In the genomic region with DNA sequence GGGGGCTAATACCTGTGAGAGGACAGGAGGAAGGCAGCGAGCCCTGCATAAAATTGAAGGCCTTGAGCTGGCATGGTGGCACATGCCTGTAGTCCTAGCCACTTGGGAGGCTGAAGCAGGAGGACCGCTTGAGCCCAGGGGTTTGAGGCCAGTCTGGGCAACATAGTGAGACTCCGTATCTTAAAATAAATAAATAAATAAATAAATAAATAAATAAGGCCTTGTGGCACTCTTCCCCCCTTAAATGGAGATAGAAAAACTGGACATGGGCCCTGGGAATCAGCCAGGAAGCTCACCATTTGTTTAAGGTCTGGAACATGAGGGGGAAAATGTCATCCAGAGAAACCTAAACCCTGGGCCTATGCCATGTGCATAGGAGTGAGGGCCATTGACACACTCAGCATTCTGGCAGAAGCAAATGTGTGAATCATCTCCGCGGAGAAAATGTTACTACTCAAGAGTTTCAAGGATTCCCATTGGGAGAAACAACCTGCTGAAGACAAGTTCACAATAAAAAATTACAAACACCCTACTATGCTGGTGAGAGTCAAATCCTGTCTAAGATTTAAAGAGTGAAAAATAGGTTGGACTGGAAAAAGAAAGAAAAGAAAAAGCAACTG, we compare ENCODE assay signal across 1 cellular context.
TF ChIP-seq lines count a peak whose summit lies in the region.

No MANE protein-coding gene starts in this region.

TF ChIP-seq in HEK293, 187 proteins besides CTCF, POLR2A, EP300 and RAD21 (continued from another document):
- TF ChIP-seq ZNF354C (tag by site-specific recombination; IDR thresholded peaks at IDR 0.05; ENCODE audit: borderline replicate concordance, low read depth), result 0 out of 2 replicates have a peak, but pooled peaks have one; percentile 23
